15 cellular contexts compared by ENCODE assay signal in genomic region chr5:126385509-126385908, GRCh38. TPM values are rescaled to one million over a fixed set of nuclear protein-coding genes. Genes with fewer than 3 reads are reported as not detected.
DNase-seq lines count a peak whose midpoint lies in the region; ATAC-seq, FAIRE-seq and TF ChIP-seq lines count a peak whose summit lies in the region.
"Had no signal": no experiment of that assay in that cellular context is flagged by ENCODE, and none has a peak within 500 bp of the region (broad histone marks: within the 10 kb centered on the region; RNA-seq: fewer than 3 reads in every experiment).

No MANE protein-coding gene starts in this region.

- H3K9ac ChIP-seq in mammary epithelial cell (ENCODE audit: insufficient read depth, low read length) = no peak overlapping the region
- no peak overlapping the region for H3K9ac ChIP-seq in mesenchymal stem cell (ENCODE audit: low read length)

- no peak overlapping the region for H2BK12ac ChIP-seq in mesenchymal stem cell (ENCODE audit: low read length in 2 of 2)

- intact Hi-C loops in Right ventricle myocardium superior (cut with DNase I) (no loop called here), mammary epithelial cell (cut with micrococcal nuclease) (no loop called here), transverse colon (cut with DNase I; ENCODE audit: low total_unique reads) (no loop called here), pancreas (cut with DNase I) (no loop called here)

- TF ChIP-seq EP300 in transverse colon (IDR thresholded peaks at IDR 0.05; ENCODE audit: low read depth) = no peak

- H3K23ac ChIP-seq in mesenchymal stem cell (ENCODE audit: low read length in 2 of 2) = no peak overlapping the region

- CTCF ChIA-PET in mammary epithelial cell (lab: Charles Lee; ENCODE audit: low non-redundant PET) (no interaction called here), RWPE1 (lab: Yijun Ruan, JAX) (no interaction called here)

- no peak for DNase-seq in Right ventricle myocardium superior
- no peak for DNase-seq in right atrium auricular region (ENCODE audit: low spot score)
- peak; percentile 41 for DNase-seq in mammary epithelial cell
- DNase-seq in mesenchymal stem cell = no peak
- no peak for DNase-seq in transverse colon
- DNase-seq in RWPE1 (ENCODE audit: low spot score) = no peak
- no peak for DNase-seq in pancreas
- DNase-seq: activated CD4-positive, alpha-beta memory T cell treated with anti-CD3 and anti-CD28 coated beads, Interleukin-2, amount 10 ng/mL, durations not matched to agents 7 days and 5 days; anterior cingulate cortex; CD4-positive, alpha-beta memory T cell; NCI-H2171 treated with DMSO at 0.1 percent for 48 hours had no signal

- H3K79me2 ChIP-seq in mammary epithelial cell (ENCODE audit: insufficient read depth, low read length) = no peaks in the 10 kb centered on the region

- WGBS in mammary epithelial cell (ENCODE audit: low coverage, missing lambda C conversion rate) = 0% methylated on average over 2 of the region's 2 CpGs
- 38% methylated on average over 1 of the region's 2 CpGs for WGBS in mesenchymal stem cell
- WGBS in transverse colon (ENCODE audit: low coverage in 1 of 2), 2 donors = 61 to 69% methylated on average over 2 of the region's 2 CpGs
- 83 to 88% methylated on average over 2 of the region's 2 CpGs for WGBS in pancreas, 2 donors

- dilution Hi-C loops in mammary epithelial cell (cut with HindIII; ENCODE audit: low sequenced_read_pairs) = loop anchor here (5.0 kb wide), 2 partner anchors 37 to 77 kb away; partner anchors contain the start of gene GRAMD2B

- H3K9me3 ChIP-seq in right atrium auricular region (peaks cover 0 to 18% of the 10 kb centered on the region in 2 donors), mammary epithelial cell (replicated peaks; ENCODE audit: insufficient read depth, low read length) (peaks cover 4% of the 10 kb centered on the region), mesenchymal stem cell (ENCODE audit: control insufficient read depth, low read length) (peaks cover 10% of the 10 kb centered on the region), transverse colon (peaks cover under 1 to 7% of the 10 kb centered on the region in 2 donors), pancreas (no peaks in the 10 kb centered on the region)

- FAIRE-seq in pancreas (lab: Jason Lieb, UNC) = no peak
- FAIRE-seq: GM12891 had no signal

- no peak overlapping the region for H4K91ac ChIP-seq in mesenchymal stem cell (ENCODE audit: low read length)

- H3K4me2 ChIP-seq in mammary epithelial cell (ENCODE audit: insufficient read depth, low read depth, low read length) (peak overlapping the region; percentile 50), mesenchymal stem cell (ENCODE audit: low read length, poor library complexity, severe bottlenecking) (no peak overlapping the region)

- H2BK120ac ChIP-seq in mesenchymal stem cell (ENCODE audit: low read depth, low read length) = no peak overlapping the region

- H2AK5ac ChIP-seq in mesenchymal stem cell (ENCODE audit: low read length, severe bottlenecking) = no peak overlapping the region

- H3K27me3 ChIP-seq in right atrium auricular region = no peaks in the 10 kb centered on the region
- no peaks in the 10 kb centered on the region for H3K27me3 ChIP-seq in mammary epithelial cell (ENCODE audit: insufficient read depth, low read length)
- no peaks in the 10 kb centered on the region for H3K27me3 ChIP-seq in mesenchymal stem cell (ENCODE audit: control insufficient read depth in 1 of 2, insufficient read depth in 1 of 2, low read length in 2 of 2)
- no peaks in the 10 kb centered on the region for H3K27me3 ChIP-seq in transverse colon
- no peaks in the 10 kb centered on the region for H3K27me3 ChIP-seq in pancreas

- TF ChIP-seq CTCF in right atrium auricular region (IDR thresholded peaks at IDR 0.05) (no peak), mammary epithelial cell (conservative IDR thresholded peaks at IDR 0.05 in 1 of 2, IDR thresholded peaks at IDR 0.05 in 1 of 2; ENCODE audit: extremely low read depth in 1 of 2, insufficient read depth in 1 of 2, low read depth in 1 of 2, low read length in 2 of 2) (no peak), transverse colon (IDR thresholded peaks at IDR 0.05) (no peak), RWPE1 (conservative IDR thresholded peaks at IDR 0.05; ENCODE audit: low read depth) (no peak), pancreas (IDR thresholded peaks at IDR 0.05) (no peak)

- H3K36me3 ChIP-seq in right atrium auricular region = no peaks in the 10 kb centered on the region
- H3K36me3 ChIP-seq in mammary epithelial cell (ENCODE audit: insufficient read depth, low read length) = no peaks in the 10 kb centered on the region
- H3K36me3 ChIP-seq in mesenchymal stem cell (ENCODE audit: control insufficient read depth in 1 of 2, insufficient read depth in 2 of 2, low read depth in 1 of 2, low read length in 2 of 2) = no peaks in the 10 kb centered on the region
- H3K36me3 ChIP-seq in transverse colon = no peaks in the 10 kb centered on the region
- H3K36me3 ChIP-seq in pancreas = no peaks in the 10 kb centered on the region

- in situ Hi-C loops in mammary epithelial cell (cut with MboI; ENCODE audit: low sequenced_read_pairs in 2 of 2) (no loop called here), transverse colon (cut with MboI; ENCODE audit: low pct_ligation_motif_present in 1 of 4, low pct_unique_long_range_greater_than_20kb in 1 of 4, low sequenced_read_pairs in 3 of 4) (no loop called here)

- H2AFZ ChIP-seq in mammary epithelial cell (ENCODE audit: low read depth, low read length) = peak overlapping the region; percentile 82
- H2AFZ ChIP-seq in mesenchymal stem cell (ENCODE audit: low read depth, low read length) = no peak overlapping the region

- H3K4me1 ChIP-seq in right atrium auricular region (peaks cover 0 to 5% of the 10 kb centered on the region in 2 donors), mammary epithelial cell (ENCODE audit: insufficient read depth, low read length) (peaks cover 23% of the 10 kb centered on the region), mesenchymal stem cell (ENCODE audit: control insufficient read depth, insufficient read depth, low read depth, low read length) (peaks cover 8% of the 10 kb centered on the region), transverse colon (peaks cover 28 to 77% (median 62%) of the 10 kb centered on the region in 4 donors), pancreas (no peaks in the 10 kb centered on the region)

- no peak overlapping the region for H3K14ac ChIP-seq in mesenchymal stem cell (ENCODE audit: low read length in 2 of 2)

- no peak for TF ChIP-seq POLR2A in transverse colon (IDR thresholded peaks at IDR 0.05)

- peaks cover 10% of the 10 kb centered on the region for H3K79me1 ChIP-seq in mesenchymal stem cell (replicated peaks; ENCODE audit: low read length, poor library complexity, severe bottlenecking)

- no peaks in the 10 kb centered on the region for H4K20me1 ChIP-seq in mammary epithelial cell (ENCODE audit: insufficient read depth, low read length)

- H3K27ac ChIP-seq in right atrium auricular region (peak overlapping the region in 1 of 2 donors; percentile 55), mammary epithelial cell (ENCODE audit: insufficient read depth, low read depth, low read length) (peak overlapping the region; percentile 55), mesenchymal stem cell (ENCODE audit: low read length, poor library complexity, severe bottlenecking) (peak overlapping the region; percentile 78), transverse colon (peak overlapping the region; percentile 53 to 82 (median 77)), RWPE1 (no peak overlapping the region), pancreas (peak overlapping the region in 2 of 4 donors; percentile 4 to 48)
- H3K27ac ChIP-seq: SK-N-MC had no signal

- no TSS peak for BruUV-seq in mammary epithelial cell (replicated peaks; lab: Mats Ljungman, UMichigan)

- no peak overlapping the region for H4K8ac ChIP-seq in mesenchymal stem cell (ENCODE audit: low read length)

- no peak overlapping the region for H2BK5ac ChIP-seq in mesenchymal stem cell (ENCODE audit: low read depth, low read length, poor library complexity, severe bottlenecking)

- no peak overlapping the region for H3K4ac ChIP-seq in mesenchymal stem cell (ENCODE audit: low read depth in 1 of 2, low read length in 2 of 2)

- ATAC-seq in Right ventricle myocardium superior (ENCODE audit: poor library complexity) (peak; percentile 38), GM21723 (IDR thresholded peaks at IDR 0.05; ENCODE audit: unreplicated experiment) (no peak), pancreas (no peak)
- ATAC-seq: activated T-helper 17 cell treated with anti-CD3 and anti-CD28 coated beads, Interleukin-2, amount 50 U/mL, for 72 hours had no signal

- H3K18ac ChIP-seq in mesenchymal stem cell (ENCODE audit: low read depth in 1 of 2, low read length in 2 of 2) = no peak overlapping the region

- POLR2A ChIA-PET in RWPE1 (lab: Yijun Ruan, JAX; ENCODE audit: low non-redundant PET) = no interaction called here

- H3K4me3 ChIP-seq in right atrium auricular region (no peak overlapping the region), mammary epithelial cell (replicated peaks in 1 of 3; ENCODE audit: insufficient read depth in 1 of 3, low read depth in 2 of 3, low read length in 3 of 3) (peak overlapping the region in 1 of 3 experiments; percentile 5), mesenchymal stem cell (ENCODE audit: insufficient read depth in 1 of 2, low read depth in 1 of 2, low read length in 2 of 2) (no peak overlapping the region), transverse colon (no peak overlapping the region), pancreas (no peak overlapping the region)
- H3K4me3 ChIP-seq: SK-N-MC had no signal

- no peak overlapping the region for H2BK15ac ChIP-seq in mesenchymal stem cell (ENCODE audit: low read depth, poor library complexity, severe bottlenecking)

RNA-seq across cellular contexts. Expression of gene GRAMD2B, which starts 37.7 kb away (rescaled TPM):
- 25.4 TPM for total RNA-seq in Right ventricle myocardium superior
- total RNA-seq in right atrium auricular region = 10 to 100 TPM; 41.1 to 45.0 TPM
- total RNA-seq in mammary epithelial cell = 100 to 1,000 TPM in 1 of 2 donors, 10 to 100 TPM in 1; 56.2 to 113 TPM
- 36.9 TPM for polyA plus RNA-seq in mammary epithelial cell
- 14.3 TPM for polyA minus RNA-seq in mammary epithelial cell
- polyA plus RNA-seq in mesenchymal stem cell (2013, experiment 1 of 2) = 26.5 TPM
- 26.7 TPM for polyA plus RNA-seq in mesenchymal stem cell (2013, experiment 2 of 2)
- total RNA-seq in transverse colon = 100 to 1,000 TPM in 3 of 4 donors, 10 to 100 TPM in 1; 93.9 to 191 (median 161) TPM
- 10 to 100 TPM in 1 of 6 donors, 1 to 10 TPM in 5; 4.5 to 10.3 (median 6.5) TPM for total RNA-seq in pancreas
- 10 to 100 TPM in 1 of 2 donors, 1 to 10 TPM in 1; 4.4 to 11.8 TPM for polyA plus RNA-seq in pancreas
